ENCODE assay signal across 10 cellular contexts in genomic region chr15:43748376-43748775, GRCh38. TPM values are rescaled to one million over a fixed set of nuclear protein-coding genes. Genes with fewer than 3 reads are reported as not detected.
DNase-seq lines count a peak whose midpoint lies in the region; ATAC-seq and TF ChIP-seq lines count a peak whose summit lies in the region.
"Had no signal": no experiment of that assay in that cellular context is flagged by ENCODE, and none has a peak within 500 bp of the region (broad histone marks: within the 10 kb centered on the region; RNA-seq: fewer than 3 reads in every experiment).

No MANE protein-coding gene starts in this region.

- H3K4me1 ChIP-seq in BE2C (no peaks in the 10 kb centered on the region; the same call in 1 of the 2 replicates), aorta (ENCODE audit: control insufficient read depth in 1 of 2, insufficient read depth in 2 of 2, low read length in 2 of 2) (peaks cover 0 to 3% of the 10 kb centered on the region in 2 donors), Peyer's patch (peaks cover 0 to 39% (median 19%) of the 10 kb centered on the region in 4 donors)

- TF ChIP-seq POLR2A in Peyer's patch (IDR thresholded peaks at IDR 0.05) = no peak

- H3K9me3 ChIP-seq in BE2C (no peaks in the 10 kb centered on the region), aorta (ENCODE audit: control insufficient read depth, low read length) (no peaks in the 10 kb centered on the region), Peyer's patch (no peaks in the 10 kb centered on the region)
- H3K9me3 ChIP-seq: heart right ventricle had no signal

- no peak overlapping the region for H3K27ac ChIP-seq in aorta (ENCODE audit: low read depth in 1 of 2, low read length in 2 of 2)
- H3K27ac ChIP-seq in caudate nucleus (ENCODE audit: low read depth, low read length) = no peak overlapping the region
- H3K27ac ChIP-seq in Peyer's patch = peak overlapping the region in 2 of 4 donors; percentile 12 to 97

- 72 to 73% methylated on average over 3 of the region's 3 CpGs for WGBS in aorta, 2 donors

- H3K4me1 Mint-ChIP-seq in memory B cell = peaks cover 29% of the 10 kb centered on the region

- H3K4me3 Mint-ChIP-seq in memory B cell = peak overlapping the region; percentile 29

- no peak for ATAC-seq in memory B cell (ENCODE audit: low read depth)
- no peak for ATAC-seq in aorta (ENCODE audit: low FRiP score)
- ATAC-seq: heart right ventricle had no signal

- peaks cover 10% of the 10 kb centered on the region for H3K36me3 Mint-ChIP-seq in memory B cell

- intact Hi-C loops in aorta (cut with DNase I) = no loop called here

- no peaks in the 10 kb centered on the region for H3K9me3 Mint-ChIP-seq in memory B cell

- H3K27ac Mint-ChIP-seq in memory B cell = no peak overlapping the region

- no peaks in the 10 kb centered on the region for H3K27me3 Mint-ChIP-seq in memory B cell

- TF ChIP-seq CTCF in BE2C (IDR thresholded peaks at IDR 0.05; ENCODE audit: low read depth, low read length) (no peak), astrocyte of the cerebellum (IDR thresholded peaks at IDR 0.05; ENCODE audit: low read depth, low read length, missing control alignments) (no peak), Peyer's patch (IDR thresholded peaks at IDR 0.05) (no peak)

- DNase-seq in BE2C = no peak
- DNase-seq in HS-5 (ENCODE audit: low read depth) = peak; percentile 9
- no peak for DNase-seq in astrocyte of the cerebellum (ENCODE audit: low read depth)
- no peak for DNase-seq in memory B cell (ENCODE audit: low spot score in 2 of 2)
- DNase-seq in aorta = no peak
- DNase-seq in caudate nucleus (lab: John Stamatoyannopoulos, UW) = no peak
- no peak for DNase-seq in NCI-H524 treated with DMSO at 0.1 percent for 48 hours (lab: John Stamatoyannopoulos, UW)
- DNase-seq in Peyer's patch = no peak
- DNase-seq: heart right ventricle; stimulated activated CD4-positive, alpha-beta T cell treated with anti-CD3 and anti-CD28 coated beads, Interleukin-4, amount 100 ng/mL, for 1 hour had no signal

- in situ Hi-C loops in astrocyte of the cerebellum (cut with HindIII; ENCODE audit: low sequenced_read_pairs) = no loop called here

- H3K4me3 ChIP-seq in BE2C (ENCODE audit: low read depth, low read length) = peak overlapping the region; percentile 70
- H3K4me3 ChIP-seq in astrocyte of the cerebellum (ENCODE audit: low read depth, low read length) = peak overlapping the region; percentile 75
- no peak overlapping the region for H3K4me3 ChIP-seq in aorta (ENCODE audit: low read length in 2 of 2)
- H3K4me3 ChIP-seq in Peyer's patch = peak overlapping the region in 2 of 4 donors; percentile 62 to 70

- no peaks in the 10 kb centered on the region for H3K27me3 ChIP-seq in BE2C
- no peaks in the 10 kb centered on the region for H3K27me3 ChIP-seq in aorta (ENCODE audit: control insufficient read depth in 1 of 2, insufficient read depth in 2 of 2, low read length in 1 of 2)
- H3K27me3 ChIP-seq in Peyer's patch = no peaks in the 10 kb centered on the region
- H3K27me3 ChIP-seq: heart right ventricle had no signal

- H3K36me3 ChIP-seq in BE2C (peaks cover 36% of the 10 kb centered on the region), aorta (ENCODE audit: control insufficient read depth in 1 of 2, insufficient read depth in 2 of 2, low read length in 1 of 2) (no peaks in the 10 kb centered on the region), Peyer's patch (peaks cover 0 to 5% (median 0%) of the 10 kb centered on the region in 3 donors)

RNA-seq across cellular contexts. Expression of gene PDIA3, which starts 2.1 kb away (rescaled TPM):
- 709 TPM for polyA plus RNA-seq in BE2C (2012; ENCODE audit: insufficient read depth, insufficient read length, low read depth)
- total RNA-seq in aorta (100 to 1,000 TPM; 304 to 313 TPM), Peyer's patch (100 to 1,000 TPM in 2 of 4 donors, 10 to 100 TPM in 2; 28.9 to 136 (median 106) TPM)
- 100 to 1,000 TPM; 156 to 219 TPM for polyA plus RNA-seq in aorta

RNA-seq across cellular contexts. Expression of gene ELL3, which starts 28.4 kb away (rescaled TPM):
- polyA plus RNA-seq in BE2C (2012; ENCODE audit: insufficient read depth, insufficient read length, low read depth) = 1.4 TPM
- 1 to 10 TPM; 2.5 to 4.5 TPM for total RNA-seq in aorta
- 1 to 10 TPM; 7.8 to 7.9 TPM for polyA plus RNA-seq in aorta
- 10 to 100 TPM; 34.7 to 84.1 (median 73.2) TPM for total RNA-seq in Peyer's patch

RNA-seq across cellular contexts. Expression of gene SERF2, which starts 43.7 kb away (rescaled TPM):
- polyA plus RNA-seq in BE2C (2012; ENCODE audit: insufficient read depth, insufficient read length, low read depth) = 2,082 TPM
- total RNA-seq in aorta = 100 to 1,000 TPM; 733 to 789 TPM
- 1,000 to 10,000 TPM; 1,795 to 2,327 TPM for polyA plus RNA-seq in aorta
- total RNA-seq in Peyer's patch = 100 to 1,000 TPM; 647 to 897 (median 711) TPM

RNA-seq across cellular contexts. Expression of gene SERINC4, which starts 51.6 kb away (rescaled TPM):
- 0.62 TPM for polyA plus RNA-seq in BE2C (2012; ENCODE audit: insufficient read depth, insufficient read length, low read depth)
- total RNA-seq in aorta = not detected
- under 1 TPM; 0.43 to 0.88 TPM for polyA plus RNA-seq in aorta
- not detected for total RNA-seq in Peyer's patch

RNA-seq across cellular contexts. Expression of gene HYPK, which starts 52.0 kb away (rescaled TPM):
- 604 TPM for polyA plus RNA-seq in BE2C (2012; ENCODE audit: insufficient read depth, insufficient read length, low read depth)
- total RNA-seq in aorta (10 to 100 TPM; 12.6 to 16.3 TPM), Peyer's patch (10 to 100 TPM; 13.0 to 38.0 (median 21.5) TPM)
- 10 to 100 TPM in 1 of 2 donors, 1 to 10 TPM in 1; 3.0 to 31.6 TPM for polyA plus RNA-seq in aorta

Comparison
In these comparisons a context has a peak if more than half of its experiments do, and no peak if none do; other contexts are left out.
1. H3K4me3 ChIP-seq: peak in BE2C (single experiment) and astrocyte of the cerebellum (single experiment); none in aorta (0 of 2).
2. RNA of gene ELL3, which starts 28.4 kb away (total RNA-seq): 34.7 to 84.1 TPM in Peyer's patch; 2.5 to 4.5 TPM in aorta; every median in the first group is over 4 times any median in the second.